ENCODE assay signal across 1 cellular context in genomic region chr10:120556164-120556532, GRCh38.
TF ChIP-seq lines count a peak whose summit lies in the region.

No MANE protein-coding gene starts in this region.

TF ChIP-seq in H1, 55 proteins besides CTCF, POLR2A, EP300 and RAD21 (continued from another document):
- TF ChIP-seq ATF2 (IDR thresholded peaks at IDR 0.05; ENCODE audit: low read length) (no peak), SIN3A (conservative IDR thresholded peaks at IDR 0.05 in 1 of 2, IDR thresholded peaks at IDR 0.05 in 1 of 2; ENCODE audit: low read depth in 1 of 2, low read length in 2 of 2) (no peak), CHD7 (IDR thresholded peaks at IDR 0.05; ENCODE audit: insufficient replicate concordance, low read length) (peak; percentile 33)
